ENCODE assay signal across 26 cellular contexts in the genomic region with DNA sequence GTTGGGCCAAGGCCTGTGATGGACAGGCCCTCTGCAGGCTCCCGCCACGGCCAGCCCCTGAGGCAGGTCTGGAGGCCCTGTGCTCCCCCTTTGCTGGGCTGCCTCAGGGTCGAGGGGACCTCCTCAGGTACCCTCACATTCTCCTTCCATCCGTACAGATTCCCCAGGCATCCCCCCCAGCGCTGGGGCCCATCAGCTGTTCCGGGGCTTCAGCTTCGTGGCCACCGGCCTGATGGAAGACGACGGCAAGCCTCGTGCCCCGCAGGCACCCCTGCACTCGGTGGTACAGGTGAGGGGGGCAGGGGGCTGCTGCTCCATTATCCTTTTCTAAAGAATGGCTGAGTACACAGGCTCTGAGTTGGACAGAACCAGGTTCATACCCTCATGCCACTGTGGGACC.
"Had no signal": no experiment of that assay in that cellular context is flagged by ENCODE, and none has a peak within 500 bp of the region (broad histone marks: within the 10 kb centered on the region; RNA-seq: fewer than 3 reads in every experiment).

No MANE protein-coding gene starts in this region.

- H3K27ac ChIP-seq: gastrocnemius medialis, neural progenitor cell, thyroid gland, upper lobe of left lung, vagina had no signal

- ATAC-seq: activated naive CD4-positive, alpha-beta T cell treated with anti-CD3 and anti-CD28 coated beads, Interleukin-2, amount 50 U/mL, for 72 hours; gastrocnemius medialis; left colon; stimulated activated naive CD8-positive, alpha-beta T cell treated with anti-CD3 and anti-CD28 coated beads, Interleukin-15, amount 100 ng/mL, for 72 hours; T-cell had no signal

- H3K9me3 Mint-ChIP-seq: activated B cell treated with CpG ODN at 0.5 μM for 24 hours; activated naive CD4-positive, alpha-beta T cell treated with anti-CD3 and anti-CD28 coated beads, Interleukin-2, amount 50 U/mL, for 72 hours; central memory CD8-positive, alpha-beta T cell; naive B cell; neural progenitor cell; stimulated activated naive CD8-positive, alpha-beta T cell treated with anti-CD3 and anti-CD28 coated beads, Interleukin-15, amount 100 ng/mL, for 72 hours; T-cell; T-helper 2 cell treated with Interferon-gamma antibody and Interleukin-4, amounts not matched to agents 5 μg/mL and 100 μg/mL, for 36 hours had no signal

- H3K4me1 Mint-ChIP-seq: activated B cell treated with CpG ODN at 0.5 μM for 24 hours had no signal

- H3K4me3 Mint-ChIP-seq: activated B cell treated with CpG ODN at 0.5 μM for 24 hours; central memory CD8-positive, alpha-beta T cell; naive B cell; stimulated activated naive CD8-positive, alpha-beta T cell treated with anti-CD3 and anti-CD28 coated beads, Interleukin-15, amount 100 ng/mL, for 72 hours; T-cell; T-helper 2 cell treated with Interferon-gamma antibody and Interleukin-4, amounts not matched to agents 5 μg/mL and 100 μg/mL, for 36 hours had no signal

- H3K36me3 ChIP-seq: gastrocnemius medialis, neural progenitor cell, vagina had no signal

- H3K9ac ChIP-seq: neural progenitor cell had no signal

- DNase-seq: activated B cell treated with CpG ODN at 0.5 μM for 24 hours; activated CD4-positive, alpha-beta T cell treated with anti-CD3 and anti-CD28 coated beads, Interleukin-2, amount 50 U/mL, for 1 hour; activated CD8-positive, alpha-beta memory T cell treated with anti-CD3 and anti-CD28 coated beads for 24 hours; activated gamma-delta T cell treated with Interleukin-2 at 50 U/mL for 16 hours; anterior cingulate cortex; dermis blood vessel endothelial cell; effector CD8-positive, alpha-beta T cell; gastrocnemius medialis; glutamatergic neuron; left colon; mammary epithelial cell; naive B cell; posterior cingulate gyrus; right cardiac atrium; stimulated activated CD4-positive, alpha-beta T cell treated with anti-CD3 and anti-CD28 coated beads, Interleukin-15, amount 100 ng/mL, for 24 hours; stimulated activated CD4-positive, alpha-beta T cell treated with anti-CD3 and anti-CD28 coated beads, Interleukin-2, amount 100 ng/mL, for 24 hours; stimulated activated naive CD8-positive, alpha-beta T cell treated with anti-CD3 and anti-CD28 coated beads, Interleukin-15, amount 100 ng/mL, for 72 hours; T-cell; thyroid gland; upper lobe of left lung had no signal

- H3K4me1 ChIP-seq: gastrocnemius medialis, neural progenitor cell, thyroid gland, vagina had no signal

- FAIRE-seq: keratinocyte had no signal

- H3K27me3 Mint-ChIP-seq: activated B cell treated with CpG ODN at 0.5 μM for 24 hours; central memory CD8-positive, alpha-beta T cell; naive B cell; stimulated activated naive CD8-positive, alpha-beta T cell treated with anti-CD3 and anti-CD28 coated beads, Interleukin-15, amount 100 ng/mL, for 72 hours; T-cell had no signal

- H3K4me3 ChIP-seq: gastrocnemius medialis, neural progenitor cell, thyroid gland, upper lobe of left lung, vagina had no signal

- H3K9me3 ChIP-seq: gastrocnemius medialis, thyroid gland, upper lobe of left lung, vagina had no signal
